Comparison of ENCODE assay signal across 25 cellular contexts in the genomic region with DNA sequence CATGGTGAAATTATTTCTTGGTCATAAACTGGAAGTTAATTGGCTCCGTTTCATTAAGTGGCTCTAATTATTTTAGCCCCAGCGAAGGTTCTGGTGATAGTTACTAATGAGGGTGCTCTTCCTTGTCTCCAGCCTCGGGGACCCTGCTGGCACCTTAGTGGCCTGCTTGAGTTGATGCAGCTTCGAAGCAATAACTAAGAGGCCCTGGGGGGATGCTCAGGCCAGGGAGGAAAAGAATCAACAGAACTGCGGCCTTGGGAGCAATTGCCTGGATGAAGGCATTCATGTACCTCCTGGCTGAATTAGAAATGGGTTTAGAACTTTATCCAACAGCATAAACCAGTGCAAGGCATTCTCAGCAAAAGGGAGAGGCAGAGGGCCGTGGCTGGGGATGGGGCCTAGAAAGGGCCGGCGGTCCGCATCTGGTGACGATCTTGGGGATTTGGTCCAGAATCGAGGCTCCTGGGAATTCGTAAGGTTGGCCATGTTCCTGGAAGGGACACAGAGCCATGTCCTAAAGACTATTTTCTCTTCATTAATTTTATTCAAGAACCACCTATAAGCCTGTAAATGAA.
DNase-seq lines count a peak whose midpoint lies in the region; ATAC-seq and TF ChIP-seq lines count a peak whose summit lies in the region.
"Had no signal": no experiment of that assay in that cellular context is flagged by ENCODE, and none has a peak within 500 bp of the region (broad histone marks: within the 10 kb centered on the region; RNA-seq: fewer than 3 reads in every experiment).

No MANE protein-coding gene starts in this region.

- TF ChIP-seq EP300 in esophagus muscularis mucosa (IDR thresholded peaks at IDR 0.05), result no peak

- H3K4me3 Mint-ChIP-seq in nephron progenitor cell, result no peak overlapping the region
- H3K4me3 Mint-ChIP-seq: CD14-positive monocyte; CD4-positive, alpha-beta memory T cell; CD4-positive, CD25-positive, alpha-beta regulatory T cell; CD8-positive, alpha-beta memory T cell had no signal

- whole genome bisulfite sequencing in esophagus muscularis mucosa, result 79% methylated on average over 12 of the region's 12 CpGs
- WGBS in mesenchymal stem cell, result 67% methylated on average over 10 of the region's 12 CpGs

- no peak overlapping the region for H3K9ac ChIP-seq in mesenchymal stem cell (ENCODE audit: low read length)
- H3K9ac ChIP-seq: BLaER1 had no signal

- no peaks in the 10 kb centered on the region for H3K9me3 ChIP-seq in esophagus muscularis mucosa
- H3K9me3 ChIP-seq in mesenchymal stem cell (ENCODE audit: control insufficient read depth, low read length), result no peaks in the 10 kb centered on the region
- H3K9me3 ChIP-seq in vagina, result no peaks in the 10 kb centered on the region
- H3K9me3 ChIP-seq: BE2C, BLaER1 had no signal

- no peak for ATAC-seq in GM21367 (IDR thresholded peaks at IDR 0.05; ENCODE audit: unreplicated experiment)
- ATAC-seq in HG03432 (IDR thresholded peaks at IDR 0.05; ENCODE audit: unreplicated experiment), result no peak
- ATAC-seq: GM12878 had no signal

- H3K36me3 ChIP-seq in esophagus muscularis mucosa, result no peaks in the 10 kb centered on the region
- H3K36me3 ChIP-seq in mesenchymal stem cell (ENCODE audit: control insufficient read depth in 1 of 2, insufficient read depth in 2 of 2, low read depth in 1 of 2, low read length in 2 of 2), result no peaks in the 10 kb centered on the region
- no peaks in the 10 kb centered on the region for H3K36me3 ChIP-seq in vagina
- H3K36me3 ChIP-seq: BE2C, BLaER1 had no signal

- no peak overlapping the region for H4K8ac ChIP-seq in mesenchymal stem cell (ENCODE audit: low read length)

- H3K4me3 ChIP-seq in esophagus muscularis mucosa (no peak overlapping the region), mesenchymal stem cell (ENCODE audit: insufficient read depth in 1 of 2, low read depth in 1 of 2, low read length in 2 of 2) (no peak overlapping the region), vagina (no peak overlapping the region)
- H3K4me3 ChIP-seq: BLaER1, GM12878 had no signal

- DNase-seq in esophagus muscularis mucosa (ENCODE audit: extremely low spot score) (peak; percentile 64), mesenchymal stem cell (no peak), nephron progenitor cell (no peak), vagina (ENCODE audit: extremely low spot score in 2 of 2) (peak; percentile 49 to 70)
- no peak for DNase-seq in stimulated activated naive CD4-positive, alpha-beta T cell (lab: John Stamatoyannopoulos, UW)
- DNase-seq: 8988T; ACHN; BE2C; C1 segment of cervical spinal cord; CD4-positive, alpha-beta memory T cell; CD4-positive, CD25-positive, alpha-beta regulatory T cell; CD8-positive, alpha-beta memory T cell; COR-L47; DMS 273 treated with DMSO at 0.1 percent for 48 hours; DMS153; DMS53; DMS79; DND-41; EL; GDM1 had no signal

- H3K27me3 ChIP-seq in esophagus muscularis mucosa (peaks cover 0 to 25% (median 0%) of the 10 kb centered on the region in 4 donors), mesenchymal stem cell (ENCODE audit: control insufficient read depth in 1 of 2, insufficient read depth in 1 of 2, low read length in 2 of 2) (no peaks in the 10 kb centered on the region), vagina (no peaks in the 10 kb centered on the region)
- H3K27me3 ChIP-seq: BE2C had no signal

- no peak overlapping the region for H2AFZ ChIP-seq in mesenchymal stem cell (ENCODE audit: low read depth, low read length)

- H3K14ac ChIP-seq in mesenchymal stem cell (ENCODE audit: low read length in 2 of 2), result no peak overlapping the region

- TF ChIP-seq POLR2A in esophagus muscularis mucosa (IDR thresholded peaks at IDR 0.05; ENCODE audit: low read depth) (no peak), vagina (IDR thresholded peaks at IDR 0.05) (no peak)

- H3K4me2 ChIP-seq in mesenchymal stem cell (ENCODE audit: low read length, poor library complexity, severe bottlenecking), result no peak overlapping the region
- H3K4me2 ChIP-seq: BLaER1 had no signal

- intact Hi-C loops in esophagus muscularis mucosa (cut with DNase I), result no loop called here
- intact Hi-C loops in vagina (cut with DNase I), result no loop called here

- H3K4me1 Mint-ChIP-seq in nephron progenitor cell, result no peaks in the 10 kb centered on the region
- H3K4me1 Mint-ChIP-seq: CD14-positive monocyte; CD4-positive, alpha-beta memory T cell; CD4-positive, CD25-positive, alpha-beta regulatory T cell; CD8-positive, alpha-beta memory T cell had no signal

- no peak overlapping the region for H3K18ac ChIP-seq in mesenchymal stem cell (ENCODE audit: low read depth in 1 of 2, low read length in 2 of 2)

- H3K27me3 Mint-ChIP-seq in nephron progenitor cell (ENCODE audit: low read depth, poor library complexity), result peaks cover 31% of the 10 kb centered on the region
- H3K27me3 Mint-ChIP-seq: CD4-positive, CD25-positive, alpha-beta regulatory T cell had no signal

- H3K27ac ChIP-seq in esophagus muscularis mucosa (replicated peaks in 1 of 4), result no peak overlapping the region
- no peak overlapping the region for H3K27ac ChIP-seq in mesenchymal stem cell (ENCODE audit: low read length, poor library complexity, severe bottlenecking)
- no peak overlapping the region for H3K27ac ChIP-seq in vagina
- H3K27ac ChIP-seq: BLaER1 had no signal

- no peaks in the 10 kb centered on the region for H3K9me3 Mint-ChIP-seq in nephron progenitor cell

- no peak overlapping the region for H2BK12ac ChIP-seq in mesenchymal stem cell (ENCODE audit: low read length in 2 of 2)

- H2BK120ac ChIP-seq in mesenchymal stem cell (ENCODE audit: low read depth, low read length), result no peak overlapping the region

- H3K4me1 ChIP-seq in esophagus muscularis mucosa, result no peaks in the 10 kb centered on the region
- H3K4me1 ChIP-seq in mesenchymal stem cell (ENCODE audit: control insufficient read depth, insufficient read depth, low read depth, low read length), result no peaks in the 10 kb centered on the region
- H3K4me1 ChIP-seq in vagina, result no peaks in the 10 kb centered on the region
- H3K4me1 ChIP-seq: BE2C, BLaER1 had no signal

- TF ChIP-seq CTCF in esophagus muscularis mucosa (IDR thresholded peaks at IDR 0.05) (no peak), nephron progenitor cell (IDR thresholded peaks at IDR 0.05) (no peak), vagina (IDR thresholded peaks at IDR 0.05) (no peak)

- no peak overlapping the region for H3K4ac ChIP-seq in mesenchymal stem cell (ENCODE audit: low read depth in 1 of 2, low read length in 2 of 2)

- H4K91ac ChIP-seq in mesenchymal stem cell (ENCODE audit: low read length), result no peak overlapping the region

- no peak overlapping the region for H3K23ac ChIP-seq in mesenchymal stem cell (ENCODE audit: low read length in 2 of 2)

- H2AK5ac ChIP-seq in mesenchymal stem cell (ENCODE audit: low read length, severe bottlenecking), result no peak overlapping the region

- H3K79me1 ChIP-seq in mesenchymal stem cell (replicated peaks; ENCODE audit: low read length, poor library complexity, severe bottlenecking), result no peaks in the 10 kb centered on the region

- H2BK15ac ChIP-seq in mesenchymal stem cell (ENCODE audit: low read depth, poor library complexity, severe bottlenecking), result peak overlapping the region; percentile 5

- H3K27ac Mint-ChIP-seq in nephron progenitor cell, result peak overlapping the region; percentile 17
- H3K27ac Mint-ChIP-seq: CD4-positive, alpha-beta memory T cell; CD4-positive, CD25-positive, alpha-beta regulatory T cell; CD8-positive, alpha-beta memory T cell had no signal

- no peak overlapping the region for H2BK5ac ChIP-seq in mesenchymal stem cell (ENCODE audit: low read depth, low read length, poor library complexity, severe bottlenecking)

- no peaks in the 10 kb centered on the region for H3K36me3 Mint-ChIP-seq in nephron progenitor cell (ENCODE audit: low read depth)
- H3K36me3 Mint-ChIP-seq: CD14-positive monocyte; CD4-positive, alpha-beta memory T cell; CD4-positive, CD25-positive, alpha-beta regulatory T cell; CD8-positive, alpha-beta memory T cell had no signal

Comparison
In these comparisons a context has a peak if more than half of its experiments do, and no peak if none do; other contexts are left out.
1. DNase-seq: peak in esophagus muscularis mucosa (single experiment) and vagina (2 of 2); none in mesenchymal stem cell (single experiment), nephron progenitor cell (single experiment) and stimulated activated naive CD4-positive, alpha-beta T cell (0 of 6).